Comparison of ENCODE assay signal across 9 cellular contexts in genomic region chr16:3173892-3174617, GRCh38. TPM values are rescaled to one million over a fixed set of nuclear protein-coding genes. Genes with fewer than 3 reads are reported as not detected.
DNase-seq lines count a peak whose midpoint lies in the region; ATAC-seq, FAIRE-seq and TF ChIP-seq lines count a peak whose summit lies in the region.
"Had no signal": no experiment of that assay in that cellular context is flagged by ENCODE, and none has a peak within 500 bp of the region (broad histone marks: within the 10 kb centered on the region; RNA-seq: fewer than 3 reads in every experiment).

No MANE protein-coding gene starts in this region.

- CTCF ChIA-PET in CD4-positive, alpha-beta T cell (lab: Charles Lee), result interaction anchor here (0.9 kb wide), 1 partner anchor 9 kb away, joined by 3 read pairs; no protein-coding TSS in a partner anchor

- no peak for DNase-seq in CD4-positive, alpha-beta T cell
- DNase-seq in GM19239 (ENCODE audit: insufficient read length, low spot score), result no peak
- DNase-seq in RKO (ENCODE audit: low spot score), result peak; percentile 56
- peak; percentile 75 for DNase-seq in urothelium cell line (ENCODE audit: low spot score)

- peaks cover 81% of the 10 kb centered on the region for H3K27me3 ChIP-seq in CD4-positive, alpha-beta T cell (ENCODE audit: control insufficient read depth, insufficient read depth, low read length)

- POLR2A ChIA-PET in CD4-positive, alpha-beta T cell (lab: Charles Lee), result interaction anchor here (0.7 to 2.3 kb wide), 4 partner anchors 9 to 41 kb away, joined by 3 to 8 read pairs (median 3); no protein-coding TSS in a partner anchor

- intact Hi-C loops in CD4-positive, alpha-beta T cell (cut with DNase I, micrococcal nuclease), result loop anchor here in 1 of 2 experiments (5.0 kb wide), 2 partner anchors 43 to 283 kb away; no protein-coding TSS in a partner anchor

- no peak for TF ChIP-seq CTCF in CD4-positive, alpha-beta T cell (IDR thresholded peaks at IDR 0.05)

- peak; percentile 11 for ATAC-seq in CD4-positive, alpha-beta T cell (ENCODE audit: poor library complexity)
- ATAC-seq in esophagus mucosa (peak; percentile 19), GM19397 (IDR thresholded peaks at IDR 0.05; ENCODE audit: unreplicated experiment) (no peak), HG02885 (IDR thresholded peaks at IDR 0.05; ENCODE audit: poor library complexity, unreplicated experiment) (no peak), HG03025 (IDR thresholded peaks at IDR 0.05; ENCODE audit: low FRiP score, unreplicated experiment) (no peak)

- H3K27ac Mint-ChIP-seq in CD4-positive, alpha-beta T cell, result no peak overlapping the region

- peaks cover 70% of the 10 kb centered on the region for H3K27me3 Mint-ChIP-seq in CD4-positive, alpha-beta T cell

- H3K9me3 Mint-ChIP-seq in CD4-positive, alpha-beta T cell, result no peaks in the 10 kb centered on the region

- no peaks in the 10 kb centered on the region for H3K36me3 Mint-ChIP-seq in CD4-positive, alpha-beta T cell (ENCODE audit: low read depth)

- no peaks in the 10 kb centered on the region for H3K9me3 ChIP-seq in CD4-positive, alpha-beta T cell (ENCODE audit: control insufficient read depth, low read length)

- peaks cover 44% of the 10 kb centered on the region for H3K4me1 Mint-ChIP-seq in CD4-positive, alpha-beta T cell (ENCODE audit: low read depth)

- no peak overlapping the region for H3K27ac ChIP-seq in CD4-positive, alpha-beta T cell (ENCODE audit: low read depth, low read length)
- H3K27ac ChIP-seq: skin epidermis had no signal

- FAIRE-seq in GM19239 (lab: Jason Lieb, UNC) (peak; percentile 68), urothelium cell line (lab: Jason Lieb, UNC) (no peak)

- H3K4me3 Mint-ChIP-seq in CD4-positive, alpha-beta T cell, result peak overlapping the region; percentile 0

RNA-seq across cellular contexts. Expression of gene OR1F1, which starts 13.9 kb away (rescaled TPM):
- not detected for total RNA-seq in CD4-positive, alpha-beta T cell
- total RNA-seq in esophagus mucosa, result not detected

RNA-seq across cellular contexts. Expression of gene ZNF213, which starts 39.2 kb away (rescaled TPM):
- total RNA-seq in CD4-positive, alpha-beta T cell, result 1 to 10 TPM; 1.6 to 2.2 TPM
- total RNA-seq in esophagus mucosa, result 9.7 TPM

Comparison
In these comparisons a context has a peak if more than half of its experiments do, and no peak if none do; other contexts are left out.
1. ATAC-seq: peak in CD4-positive, alpha-beta T cell (single experiment) and esophagus mucosa (single experiment); none in GM19397 (single experiment), HG02885 (single experiment) and HG03025 (single experiment).
2. DNase-seq: peak in RKO (single experiment) and urothelium cell line (single experiment); none in CD4-positive, alpha-beta T cell (0 of 10) and GM19239 (single experiment).